In genomic region chrX:12919051-12919450, GRCh38 we compare ENCODE assay signal across 27 cellular contexts. TPM values are rescaled to one million over a fixed set of nuclear protein-coding genes. Genes with fewer than 3 reads are reported as not detected.
DNase-seq lines count a peak whose midpoint lies in the region; ATAC-seq and TF ChIP-seq lines count a peak whose summit lies in the region.
"Had no signal": no experiment of that assay in that cellular context is flagged by ENCODE, and none has a peak within 500 bp of the region (broad histone marks: within the 10 kb centered on the region; RNA-seq: fewer than 3 reads in every experiment).

No MANE protein-coding gene starts in this region.

- BruUV-seq in mammary epithelial cell (replicated peaks; lab: Mats Ljungman, UMichigan) = no TSS peak

- H3K4me1 ChIP-seq in mammary epithelial cell (ENCODE audit: insufficient read depth, low read length) (no peaks in the 10 kb centered on the region), esophagus muscularis mucosa (no peaks in the 10 kb centered on the region)
- H3K4me1 ChIP-seq: BE2C, tibial nerve had no signal

- H3K27ac ChIP-seq in mammary epithelial cell (ENCODE audit: insufficient read depth, low read depth, low read length) = no peak overlapping the region
- H3K27ac ChIP-seq in esophagus muscularis mucosa (replicated peaks in 1 of 4) = no peak overlapping the region
- H3K27ac ChIP-seq: epithelial cell of prostate, skin epidermis, tibial nerve had no signal

- no peaks in the 10 kb centered on the region for H3K9me3 Mint-ChIP-seq in activated T-cell treated with anti-CD3 and anti-CD28 coated beads, Interleukin-2, amount 50 U/mL, for 72 hours
- no peaks in the 10 kb centered on the region for H3K9me3 Mint-ChIP-seq in stimulated activated naive CD8-positive, alpha-beta T cell treated with anti-CD3 and anti-CD28 coated beads, Interleukin-15, amount 100 ng/mL, for 72 hours
- H3K9me3 Mint-ChIP-seq: activated CD4-positive, alpha-beta memory T cell treated with anti-CD3 and anti-CD28 coated beads, Interleukin-2, amount 10 ng/mL, durations not matched to agents 7 days and 5 days had no signal

- no peak overlapping the region for H2AFZ ChIP-seq in mammary epithelial cell (ENCODE audit: low read depth, low read length)

- peaks cover 3% of the 10 kb centered on the region for H3K27me3 ChIP-seq in mammary epithelial cell (ENCODE audit: insufficient read depth, low read length)
- no peaks in the 10 kb centered on the region for H3K27me3 ChIP-seq in esophagus muscularis mucosa
- H3K27me3 ChIP-seq: tibial nerve had no signal

- no peak overlapping the region for H3K27ac Mint-ChIP-seq in activated T-cell treated with anti-CD3 and anti-CD28 coated beads, Interleukin-2, amount 50 U/mL, for 72 hours
- no peak overlapping the region for H3K27ac Mint-ChIP-seq in stimulated activated naive CD8-positive, alpha-beta T cell treated with anti-CD3 and anti-CD28 coated beads, Interleukin-15, amount 100 ng/mL, for 72 hours
- H3K27ac Mint-ChIP-seq: activated CD4-positive, alpha-beta memory T cell treated with anti-CD3 and anti-CD28 coated beads, Interleukin-2, amount 10 ng/mL, durations not matched to agents 7 days and 5 days; brain; mesothelial cell of epicardium; naive B cell had no signal

- no peaks in the 10 kb centered on the region for H3K79me2 ChIP-seq in mammary epithelial cell (ENCODE audit: insufficient read depth, low read length)

- H3K36me3 Mint-ChIP-seq in activated T-cell treated with anti-CD3 and anti-CD28 coated beads, Interleukin-2, amount 50 U/mL, for 72 hours (ENCODE audit: insufficient read depth in 2 of 2) = no peaks in the 10 kb centered on the region
- H3K36me3 Mint-ChIP-seq: brain, mesothelial cell of epicardium, naive B cell had no signal

- H3K4me3 Mint-ChIP-seq in activated T-cell treated with anti-CD3 and anti-CD28 coated beads, Interleukin-2, amount 50 U/mL, for 72 hours = peak overlapping the region in 1 of 2 donors; percentile 17
- no peak overlapping the region for H3K4me3 Mint-ChIP-seq in stimulated activated naive CD8-positive, alpha-beta T cell treated with anti-CD3 and anti-CD28 coated beads, Interleukin-15, amount 100 ng/mL, for 72 hours
- H3K4me3 Mint-ChIP-seq: activated CD4-positive, alpha-beta memory T cell treated with anti-CD3 and anti-CD28 coated beads, Interleukin-2, amount 10 ng/mL, durations not matched to agents 7 days and 5 days; brain; mesothelial cell of epicardium; naive B cell had no signal

- peak; percentile 52 to 80 for ATAC-seq in activated T-cell treated with anti-CD3 and anti-CD28 coated beads, Interleukin-2, amount 50 U/mL, for 72 hours (replicated peaks in 1 of 2)
- peak; percentile 78 for ATAC-seq in stimulated activated naive CD8-positive, alpha-beta T cell treated with anti-CD3 and anti-CD28 coated beads, Interleukin-15, amount 100 ng/mL, for 72 hours

- intact Hi-C loops in mammary epithelial cell (cut with micrococcal nuclease) (no loop called here), esophagus muscularis mucosa (cut with DNase I) (no loop called here)

- H3K4me3 ChIP-seq in mammary epithelial cell (replicated peaks in 1 of 3; ENCODE audit: insufficient read depth in 1 of 3, low read depth in 2 of 3, low read length in 3 of 3) (no peak overlapping the region), esophagus muscularis mucosa (no peak overlapping the region)
- H3K4me3 ChIP-seq: skin epidermis, tibial nerve had no signal

- H4K20me1 ChIP-seq in mammary epithelial cell (ENCODE audit: insufficient read depth, low read length) = no peaks in the 10 kb centered on the region

- in situ Hi-C loops in mammary epithelial cell (cut with MboI; ENCODE audit: low sequenced_read_pairs in 2 of 2) = no loop called here

- WGBS in mammary epithelial cell (ENCODE audit: low coverage, missing lambda C conversion rate) = 74% methylated on average over 10 of the region's 10 CpGs
- WGBS in esophagus muscularis mucosa = 75% methylated on average over 10 of the region's 10 CpGs

- dilution Hi-C loops in mammary epithelial cell (cut with HindIII; ENCODE audit: low sequenced_read_pairs) = no loop called here

- peak in 1 of 2 donors; percentile 3 for DNase-seq in activated T-cell treated with anti-CD3 and anti-CD28 coated beads, Interleukin-2, amount 50 U/mL, for 72 hours
- DNase-seq in activated T-cell treated with anti-CD3 and anti-CD28 coated beads, Interleukin-2, amount 50 U/mL, for 48 hours = no peak
- DNase-seq in NOMO-1 treated with DMSO at 0.1 percent for 48 hours (lab: John Stamatoyannopoulos, UW; ENCODE audit: unreplicated experiment) (peak; percentile 77), mammary epithelial cell (peak; percentile 40), DMS153 (lab: John Stamatoyannopoulos, UW) (no peak), esophagus muscularis mucosa (ENCODE audit: extremely low spot score) (no peak)
- DNase-seq in stimulated activated naive CD8-positive, alpha-beta T cell treated with anti-CD3 and anti-CD28 coated beads, Interleukin-15, amount 100 ng/mL, for 72 hours = peak in 1 of 2 donors; percentile 13
- no peak for DNase-seq in effector CD8-positive, alpha-beta T cell (lab: John Stamatoyannopoulos, UW)
- DNase-seq: activated CD4-positive, alpha-beta memory T cell treated with anti-CD3 and anti-CD28 coated beads, Interleukin-2, amount 10 ng/mL, durations not matched to agents 7 days and 5 days; activated gamma-delta T cell treated with Interleukin-2 at 50 U/mL for 16 hours; BE2C; DMS53; kidney; naive B cell; NCI-H2029 treated with DMSO at 0.1 percent for 48 hours; NCI-H345; NCI-H748 treated with DMSO at 0.1 percent for 48 hours; Right ventricle myocardium superior had no signal

- H3K4me2 ChIP-seq in mammary epithelial cell (ENCODE audit: insufficient read depth, low read depth, low read length) = no peak overlapping the region

- no peaks in the 10 kb centered on the region for H3K9me3 ChIP-seq in mammary epithelial cell (replicated peaks; ENCODE audit: insufficient read depth, low read length)
- H3K9me3 ChIP-seq in esophagus muscularis mucosa = no peaks in the 10 kb centered on the region
- H3K9me3 ChIP-seq: BE2C, tibial nerve had no signal

- TF ChIP-seq POLR2A in esophagus muscularis mucosa (IDR thresholded peaks at IDR 0.05; ENCODE audit: low read depth) = no peak

- H3K27me3 Mint-ChIP-seq in activated T-cell treated with anti-CD3 and anti-CD28 coated beads, Interleukin-2, amount 50 U/mL, for 72 hours (ENCODE audit: low read depth) = peaks cover 42% of the 10 kb centered on the region
- H3K27me3 Mint-ChIP-seq in stimulated activated naive CD8-positive, alpha-beta T cell treated with anti-CD3 and anti-CD28 coated beads, Interleukin-15, amount 100 ng/mL, for 72 hours = no peaks in the 10 kb centered on the region
- H3K27me3 Mint-ChIP-seq: activated CD4-positive, alpha-beta memory T cell treated with anti-CD3 and anti-CD28 coated beads, Interleukin-2, amount 10 ng/mL, durations not matched to agents 7 days and 5 days had no signal

- H3K4me1 Mint-ChIP-seq in activated T-cell treated with anti-CD3 and anti-CD28 coated beads, Interleukin-2, amount 50 U/mL, for 72 hours (ENCODE audit: low read depth) = no peaks in the 10 kb centered on the region
- H3K4me1 Mint-ChIP-seq in stimulated activated naive CD8-positive, alpha-beta T cell treated with anti-CD3 and anti-CD28 coated beads, Interleukin-15, amount 100 ng/mL, for 72 hours = no peaks in the 10 kb centered on the region
- H3K4me1 Mint-ChIP-seq: brain, mesothelial cell of epicardium had no signal

- CTCF ChIA-PET in mammary epithelial cell (lab: Charles Lee; ENCODE audit: low non-redundant PET) = no interaction called here

- no peak for TF ChIP-seq EP300 in esophagus muscularis mucosa (IDR thresholded peaks at IDR 0.05)

- TF ChIP-seq CTCF in mammary epithelial cell (conservative IDR thresholded peaks at IDR 0.05 in 1 of 2, IDR thresholded peaks at IDR 0.05 in 1 of 2; ENCODE audit: extremely low read depth in 1 of 2, insufficient read depth in 1 of 2, low read depth in 1 of 2, low read length in 2 of 2) = no peak
- TF ChIP-seq CTCF in esophagus muscularis mucosa (IDR thresholded peaks at IDR 0.05) = no peak

- no peak overlapping the region for H3K9ac ChIP-seq in mammary epithelial cell (ENCODE audit: insufficient read depth, low read length)

- no peaks in the 10 kb centered on the region for H3K36me3 ChIP-seq in mammary epithelial cell (ENCODE audit: insufficient read depth, low read length)
- no peaks in the 10 kb centered on the region for H3K36me3 ChIP-seq in esophagus muscularis mucosa
- H3K36me3 ChIP-seq: BE2C, tibial nerve had no signal

RNA-seq across cellular contexts. Expression of gene TLR8, which starts 12.6 kb away (rescaled TPM):
- not detected for total RNA-seq in activated T-cell treated with anti-CD3 and anti-CD28 coated beads, Interleukin-2, amount 50 U/mL, for 72 hours
- total RNA-seq in mammary epithelial cell (not detected), esophagus muscularis mucosa (1 to 10 TPM in 3 of 4 donors, under 1 TPM in 1; 0.34 to 4.3 (median 1.8) TPM)
- polyA plus RNA-seq in mammary epithelial cell = not detected
- polyA minus RNA-seq in mammary epithelial cell = not detected
- total RNA-seq: activated CD4-positive, alpha-beta memory T cell treated with anti-CD3 and anti-CD28 coated beads, Interleukin-2, amount 10 ng/mL, durations not matched to agents 7 days and 5 days; chondrocyte; G401; H4; LHCN-M2; mesothelial cell of epicardium had no signal

RNA-seq across cellular contexts. Expression of gene TLR7, which starts 52.2 kb away (rescaled TPM):
- under 1 TPM; 0.05 to 0.23 TPM for total RNA-seq in activated T-cell treated with anti-CD3 and anti-CD28 coated beads, Interleukin-2, amount 50 U/mL, for 72 hours
- total RNA-seq in mammary epithelial cell (not detected), esophagus muscularis mucosa (1 to 10 TPM in 1 of 4 donors, under 1 TPM in 3; 0.23 to 1.2 (median 0.62) TPM)
- not detected for polyA plus RNA-seq in mammary epithelial cell
- polyA minus RNA-seq in mammary epithelial cell = not detected
- total RNA-seq: activated CD4-positive, alpha-beta memory T cell treated with anti-CD3 and anti-CD28 coated beads, Interleukin-2, amount 10 ng/mL, durations not matched to agents 7 days and 5 days; chondrocyte; G401 had no signal

RNA-seq across cellular contexts. Expression of gene TMSB4X, which starts 55.9 kb away (rescaled TPM):
- total RNA-seq in activated T-cell treated with anti-CD3 and anti-CD28 coated beads, Interleukin-2, amount 50 U/mL, for 72 hours = 1,000 to 10,000 TPM; 4,011 to 4,477 TPM
- 1,000 to 10,000 TPM; 1,481 to 1,998 TPM for total RNA-seq in mammary epithelial cell
- polyA plus RNA-seq in mammary epithelial cell = 2,487 TPM
- polyA minus RNA-seq in mammary epithelial cell = 1,100 TPM
- total RNA-seq in esophagus muscularis mucosa = 1,000 to 10,000 TPM; 3,072 to 3,725 (median 3,326) TPM

Comparison
In these comparisons a context has a peak if more than half of its experiments do, and no peak if none do; other contexts are left out.
1. DNase-seq: peak in NOMO-1 treated with DMSO at 0.1 percent for 48 hours (single experiment) and mammary epithelial cell (single experiment); none in activated T-cell treated with anti-CD3 and anti-CD28 coated beads, Interleukin-2, amount 50 U/mL, for 48 hours (0 of 2), DMS153 (single experiment), esophagus muscularis mucosa (single experiment) and effector CD8-positive, alpha-beta T cell (single experiment).